10 cellular contexts compared by ENCODE assay signal in the genomic region with DNA sequence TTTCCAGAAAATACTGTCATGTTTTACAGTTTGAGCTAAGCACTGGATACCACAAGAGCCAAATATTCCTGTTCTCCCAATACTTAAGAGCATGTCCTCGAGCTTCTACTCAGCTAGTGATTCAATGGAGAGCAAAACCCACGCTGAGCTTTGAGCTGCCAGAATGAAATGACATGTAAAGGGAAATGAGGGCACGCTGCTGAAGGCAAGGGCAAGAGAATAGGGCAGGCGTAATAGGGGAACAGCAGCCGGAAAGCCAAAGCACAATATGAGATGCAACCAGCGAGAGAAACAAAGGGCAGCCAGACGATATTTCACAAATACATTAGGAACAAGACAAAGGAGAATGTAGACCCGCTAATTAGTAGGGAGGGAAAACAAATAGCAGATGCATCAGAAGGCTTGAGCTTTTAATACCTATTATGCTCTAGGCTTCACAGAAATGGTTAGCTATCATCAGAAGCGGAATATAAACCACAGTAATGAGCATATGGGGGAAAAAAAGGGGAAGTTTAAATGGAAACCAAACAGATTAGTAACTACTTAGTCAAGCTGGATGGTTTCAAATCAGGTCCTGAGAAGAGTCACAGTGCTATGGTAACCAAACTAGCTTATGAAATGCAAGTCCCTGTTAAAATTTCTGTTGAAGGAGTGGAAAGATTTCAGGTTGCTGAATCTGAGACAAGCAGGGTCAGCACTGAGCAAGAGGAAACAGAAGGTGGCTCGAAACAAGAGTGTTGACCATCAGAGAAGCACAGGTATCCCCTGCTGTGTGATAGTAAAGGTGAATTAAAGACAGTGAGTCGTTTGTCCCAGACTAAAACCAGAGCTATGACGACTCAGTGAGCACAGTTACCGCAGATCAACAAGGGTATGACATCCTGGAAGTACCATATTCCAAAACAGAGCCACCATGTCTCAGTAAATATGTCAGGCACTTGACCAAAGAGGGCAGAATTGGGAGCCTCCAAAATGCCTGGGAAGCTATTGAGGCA.
DNase-seq lines count a peak whose midpoint lies in the region; ATAC-seq, FAIRE-seq and TF ChIP-seq lines count a peak whose summit lies in the region.
"Had no signal": no experiment of that assay in that cellular context is flagged by ENCODE, and none has a peak within 500 bp of the region (broad histone marks: within the 10 kb centered on the region; RNA-seq: fewer than 3 reads in every experiment).

No MANE protein-coding gene starts in this region.

- intact Hi-C loops in activated CD8-positive, alpha-beta T cell treated with anti-CD3 and anti-CD28 coated beads for 36 hours (cut with micrococcal nuclease): no loop called here
- intact Hi-C loops in CD4-positive, alpha-beta T cell (cut with DNase I, micrococcal nuclease): no loop called here

- TF ChIP-seq CTCF in activated CD8-positive, alpha-beta T cell treated with anti-CD3 and anti-CD28 coated beads for 36 hours (IDR thresholded peaks at IDR 0.05): no peak
- TF ChIP-seq CTCF in CD4-positive, alpha-beta T cell (IDR thresholded peaks at IDR 0.05): no peak

- POLR2A ChIA-PET in activated CD8-positive, alpha-beta T cell treated with anti-CD3 and anti-CD28 coated beads for 36 hours (lab: Charles Lee): no interaction called here
- POLR2A ChIA-PET in activated CD8-positive, alpha-beta T cell treated with anti-CD3 and anti-CD28 coated beads, Interleukin-2, amount 10 ng/mL, durations not matched to agents 7 days and 5 days (lab: Charles Lee): no interaction called here
- POLR2A ChIA-PET in CD4-positive, alpha-beta T cell (lab: Charles Lee): no interaction called here

- H3K9me3 Mint-ChIP-seq in activated CD8-positive, alpha-beta T cell treated with anti-CD3 and anti-CD28 coated beads for 36 hours: no peaks in the 10 kb centered on the region
- H3K9me3 Mint-ChIP-seq in activated CD8-positive, alpha-beta T cell treated with anti-CD3 and anti-CD28 coated beads, Interleukin-2, amount 10 ng/mL, durations not matched to agents 7 days and 5 days (ENCODE audit: insufficient read depth): no peaks in the 10 kb centered on the region
- no peaks in the 10 kb centered on the region for H3K9me3 Mint-ChIP-seq in stimulated activated effector memory CD8-positive, alpha-beta T cell treated with anti-CD3 and anti-CD28 coated beads, Interleukin-12 subunit alpha, Interleukin-12 subunit beta, amount 100 ng/mL, for 72 hours
- H3K9me3 Mint-ChIP-seq in CD4-positive, alpha-beta T cell: no peaks in the 10 kb centered on the region

- no peaks in the 10 kb centered on the region for H3K36me3 Mint-ChIP-seq in activated CD8-positive, alpha-beta T cell treated with anti-CD3 and anti-CD28 coated beads for 36 hours (ENCODE audit: low read depth)
- H3K36me3 Mint-ChIP-seq in activated CD8-positive, alpha-beta T cell treated with anti-CD3 and anti-CD28 coated beads, Interleukin-2, amount 10 ng/mL, durations not matched to agents 7 days and 5 days (ENCODE audit: low read depth): no peaks in the 10 kb centered on the region
- H3K36me3 Mint-ChIP-seq in stimulated activated effector memory CD8-positive, alpha-beta T cell treated with anti-CD3 and anti-CD28 coated beads, Interleukin-12 subunit alpha, Interleukin-12 subunit beta, amount 100 ng/mL, for 72 hours: no peaks in the 10 kb centered on the region
- no peaks in the 10 kb centered on the region for H3K36me3 Mint-ChIP-seq in CD4-positive, alpha-beta T cell (ENCODE audit: low read depth)

- no peak for TF ChIP-seq POLR2A in GM12892 (IDR thresholded peaks at IDR 0.05; ENCODE audit: low read depth, low read length)

- H3K4me1 Mint-ChIP-seq in activated CD8-positive, alpha-beta T cell treated with anti-CD3 and anti-CD28 coated beads for 36 hours (ENCODE audit: low read depth): peaks cover 8% of the 10 kb centered on the region
- H3K4me1 Mint-ChIP-seq in activated CD8-positive, alpha-beta T cell treated with anti-CD3 and anti-CD28 coated beads, Interleukin-2, amount 10 ng/mL, durations not matched to agents 7 days and 5 days (ENCODE audit: low read depth): no peaks in the 10 kb centered on the region
- no peaks in the 10 kb centered on the region for H3K4me1 Mint-ChIP-seq in stimulated activated effector memory CD8-positive, alpha-beta T cell treated with anti-CD3 and anti-CD28 coated beads, Interleukin-12 subunit alpha, Interleukin-12 subunit beta, amount 100 ng/mL, for 72 hours
- no peaks in the 10 kb centered on the region for H3K4me1 Mint-ChIP-seq in CD4-positive, alpha-beta T cell (ENCODE audit: low read depth)

- DNase-seq in activated CD8-positive, alpha-beta T cell treated with anti-CD3 and anti-CD28 coated beads for 36 hours: no peak
- no peak for DNase-seq in activated CD8-positive, alpha-beta T cell treated with anti-CD3 and anti-CD28 coated beads, Interleukin-2, amount 10 ng/mL, durations not matched to agents 7 days and 5 days
- DNase-seq in MV-4-11 (lab: John Stamatoyannopoulos, UW) (peak; percentile 91), GM12892 (ENCODE audit: insufficient read length) (no peak), NCI-H345 (lab: John Stamatoyannopoulos, UW) (no peak)
- no peak for DNase-seq in stimulated activated effector memory CD8-positive, alpha-beta T cell treated with anti-CD3 and anti-CD28 coated beads, Interleukin-12 subunit alpha, Interleukin-12 subunit beta, amount 100 ng/mL, for 72 hours (ENCODE audit: low spot score in 2 of 2)
- no peak for DNase-seq in CD4-positive, alpha-beta T cell
- DNase-seq: activated gamma-delta T cell treated with Interleukin-2 at 50 U/mL for 16 hours had no signal

- H3K27ac ChIP-seq in CD4-positive, alpha-beta T cell (ENCODE audit: low read depth, low read length): no peak overlapping the region

- no peaks in the 10 kb centered on the region for H3K9me3 ChIP-seq in CD4-positive, alpha-beta T cell (ENCODE audit: control insufficient read depth, low read length)

- no peak overlapping the region for H3K4me3 Mint-ChIP-seq in activated CD8-positive, alpha-beta T cell treated with anti-CD3 and anti-CD28 coated beads for 36 hours
- H3K4me3 Mint-ChIP-seq in activated CD8-positive, alpha-beta T cell treated with anti-CD3 and anti-CD28 coated beads, Interleukin-2, amount 10 ng/mL, durations not matched to agents 7 days and 5 days: no peak overlapping the region
- H3K4me3 Mint-ChIP-seq in stimulated activated effector memory CD8-positive, alpha-beta T cell treated with anti-CD3 and anti-CD28 coated beads, Interleukin-12 subunit alpha, Interleukin-12 subunit beta, amount 100 ng/mL, for 72 hours: no peak overlapping the region
- H3K4me3 Mint-ChIP-seq in CD4-positive, alpha-beta T cell: no peak overlapping the region

- peaks cover 3% of the 10 kb centered on the region for H3K27me3 Mint-ChIP-seq in activated CD8-positive, alpha-beta T cell treated with anti-CD3 and anti-CD28 coated beads for 36 hours
- H3K27me3 Mint-ChIP-seq in activated CD8-positive, alpha-beta T cell treated with anti-CD3 and anti-CD28 coated beads, Interleukin-2, amount 10 ng/mL, durations not matched to agents 7 days and 5 days (ENCODE audit: low read depth): no peaks in the 10 kb centered on the region
- H3K27me3 Mint-ChIP-seq in CD4-positive, alpha-beta T cell: peaks cover 22% of the 10 kb centered on the region

- H3K27me3 ChIP-seq in CD4-positive, alpha-beta T cell (ENCODE audit: control insufficient read depth, insufficient read depth, low read length): no peaks in the 10 kb centered on the region

- no peak for FAIRE-seq in GM12892 (lab: Jason Lieb, UNC)
- FAIRE-seq: RCC 7860 had no signal

- ATAC-seq in activated CD8-positive, alpha-beta T cell treated with anti-CD3 and anti-CD28 coated beads for 36 hours: peak; percentile 67
- ATAC-seq in activated CD8-positive, alpha-beta T cell treated with anti-CD3 and anti-CD28 coated beads, Interleukin-2, amount 10 ng/mL, durations not matched to agents 7 days and 5 days: no peak
- ATAC-seq in HG02798 (IDR thresholded peaks at IDR 0.05; ENCODE audit: poor library complexity, unreplicated experiment): peak; percentile 87
- ATAC-seq in stimulated activated effector memory CD8-positive, alpha-beta T cell treated with anti-CD3 and anti-CD28 coated beads, Interleukin-12 subunit alpha, Interleukin-12 subunit beta, amount 100 ng/mL, for 72 hours: peak; percentile 65
- no peak for ATAC-seq in CD4-positive, alpha-beta T cell (ENCODE audit: poor library complexity)

- no peak overlapping the region for H3K27ac Mint-ChIP-seq in activated CD8-positive, alpha-beta T cell treated with anti-CD3 and anti-CD28 coated beads for 36 hours
- no peak overlapping the region for H3K27ac Mint-ChIP-seq in activated CD8-positive, alpha-beta T cell treated with anti-CD3 and anti-CD28 coated beads, Interleukin-2, amount 10 ng/mL, durations not matched to agents 7 days and 5 days
- H3K27ac Mint-ChIP-seq in stimulated activated effector memory CD8-positive, alpha-beta T cell treated with anti-CD3 and anti-CD28 coated beads, Interleukin-12 subunit alpha, Interleukin-12 subunit beta, amount 100 ng/mL, for 72 hours: no peak overlapping the region
- no peak overlapping the region for H3K27ac Mint-ChIP-seq in CD4-positive, alpha-beta T cell

- CTCF ChIA-PET in activated CD8-positive, alpha-beta T cell treated with anti-CD3 and anti-CD28 coated beads for 36 hours (lab: Charles Lee): no interaction called here
- CTCF ChIA-PET in activated CD8-positive, alpha-beta T cell treated with anti-CD3 and anti-CD28 coated beads, Interleukin-2, amount 10 ng/mL, durations not matched to agents 7 days and 5 days (lab: Charles Lee): no interaction called here
- CTCF ChIA-PET in CD4-positive, alpha-beta T cell (lab: Charles Lee): interaction anchor here (0.6 kb wide), 1 partner anchor 13 kb away, joined by 3 read pairs; no protein-coding TSS in a partner anchor

Comparison
In these comparisons a context has a peak if more than half of its experiments do, and no peak if none do; other contexts are left out.
1. ATAC-seq: peak in activated CD8-positive, alpha-beta T cell treated with anti-CD3 and anti-CD28 coated beads for 36 hours (single experiment), HG02798 (single experiment) and stimulated activated effector memory CD8-positive, alpha-beta T cell treated with anti-CD3 and anti-CD28 coated beads, Interleukin-12 subunit alpha, Interleukin-12 subunit beta, amount 100 ng/mL, for 72 hours (single experiment); none in activated CD8-positive, alpha-beta T cell treated with anti-CD3 and anti-CD28 coated beads, Interleukin-2, amount 10 ng/mL, durations not matched to agents 7 days and 5 days (single experiment) and CD4-positive, alpha-beta T cell (single experiment).